Comparison of ENCODE assay signal across 8 cellular contexts in genomic region chr4:27684501-27685077, GRCh38.
DNase-seq lines count a peak whose midpoint lies in the region; ATAC-seq and TF ChIP-seq lines count a peak whose summit lies in the region.

No MANE protein-coding gene starts in this region.

- WGBS in aorta, 2 donors, result 34 to 38% methylated on average over 9 of the region's 9 CpGs

- CTCF ChIA-PET in AG04449 (lab: Yijun Ruan, JAX), result interaction anchor here (1.0 to 1.6 kb wide), 3 partner anchors 10 to 636 kb away, joined by 3 to 4 read pairs (median 3); no protein-coding TSS in a partner anchor

- H3K27me3 ChIP-seq in aorta (ENCODE audit: control insufficient read depth in 1 of 2, insufficient read depth in 2 of 2, low read length in 1 of 2), result no peaks in the 10 kb centered on the region

- POLR2A ChIA-PET in AG04449 (lab: Yijun Ruan, JAX), result no interaction called here

- intact Hi-C loops in posterior cingulate gyrus (cut with DNase I), result no loop called here
- intact Hi-C loops in aorta (cut with DNase I), result no loop called here

- H3K4me1 ChIP-seq in aorta (ENCODE audit: control insufficient read depth in 1 of 2, insufficient read depth in 2 of 2, low read length in 2 of 2), result no peaks in the 10 kb centered on the region

- H3K36me3 ChIP-seq in aorta (ENCODE audit: control insufficient read depth in 1 of 2, insufficient read depth in 2 of 2, low read length in 1 of 2), result no peaks in the 10 kb centered on the region

- ATAC-seq in GM18498 (IDR thresholded peaks at IDR 0.05; ENCODE audit: unreplicated experiment), result peak; percentile 98
- ATAC-seq in HG02852 (IDR thresholded peaks at IDR 0.05; ENCODE audit: unreplicated experiment), result peak; percentile 99
- no peak for ATAC-seq in aorta (ENCODE audit: low FRiP score)

- H3K4me3 ChIP-seq in AG04449 (ENCODE audit: low read depth, low read length), result no peak overlapping the region
- no peak overlapping the region for H3K4me3 ChIP-seq in foreskin fibroblast (ENCODE audit: low read depth in 1 of 2, low read length in 2 of 2)
- H3K4me3 ChIP-seq in aorta (ENCODE audit: low read length in 2 of 2), result no peak overlapping the region

- no peaks in the 10 kb centered on the region for H3K9me3 ChIP-seq in aorta (ENCODE audit: control insufficient read depth, low read length)

- no peak overlapping the region for H3K27ac ChIP-seq in aorta (ENCODE audit: low read depth in 1 of 2, low read length in 2 of 2)

- no peak for DNase-seq in AG04449 (ENCODE audit: low read depth, low spot score)
- peak; percentile 34 for DNase-seq in NCI-H1417 treated with DMSO at 0.1 percent for 48 hours (lab: John Stamatoyannopoulos, UW)
- peak; percentile 38 for DNase-seq in T1000 (lab: John Stamatoyannopoulos, UW)
- peak in 1 of 2 donors; percentile 13 for DNase-seq in foreskin fibroblast
- peak; percentile 41 to 94 (median 64) for DNase-seq in posterior cingulate gyrus
- no peak for DNase-seq in aorta

- TF ChIP-seq CTCF in AG04449 (IDR thresholded peaks at IDR 0.05; ENCODE audit: insufficient read depth, low read length, missing control alignments), result peak; percentile 56
- peak; percentile 78 for TF ChIP-seq CTCF in foreskin fibroblast (IDR thresholded peaks at IDR 0.05; ENCODE audit: low read depth, low read length)

Comparison
In these comparisons a context has a peak if more than half of its experiments do, and no peak if none do; other contexts are left out.
1. DNase-seq: peak in NCI-H1417 treated with DMSO at 0.1 percent for 48 hours (single experiment), T1000 (single experiment) and posterior cingulate gyrus (10 of 10); none in AG04449 (single experiment) and aorta (0 of 2).